ENCODE assay signal across 20 cellular contexts in genomic region chr5:104223885-104224773, GRCh38.
DNase-seq lines count a peak whose midpoint lies in the region; ATAC-seq and TF ChIP-seq lines count a peak whose summit lies in the region.
"Had no signal": no experiment of that assay in that cellular context is flagged by ENCODE, and none has a peak within 500 bp of the region (broad histone marks: within the 10 kb centered on the region; RNA-seq: fewer than 3 reads in every experiment).

No MANE protein-coding gene starts in this region.

- DNase-seq in Right ventricle myocardium superior (peak; percentile 30), left ventricle myocardium inferior (no peak), RWPE2 (ENCODE audit: low spot score) (no peak), sciatic nerve (ENCODE audit: low spot score) (no peak), AG08396 (ENCODE audit: low spot score) (no peak), NCI-H226 (no peak), SW480 (ENCODE audit: low spot score) (no peak)
- DNase-seq: CD4-positive, alpha-beta T cell; DMS79; GF-D8; NCI-H1092 treated with DMSO at 0.1 percent for 48 hours; NCI-H1436; NCI-H1930; NCI-H446 treated with DMSO at 0.1 percent for 48 hours; NCI-H526; NCI-H82; NK-92 treated with Interleukin-12 subunit alpha and Interleukin-12 subunit beta, amount 100 ng/mL, for 24 hours; PC-3; SHP77 had no signal

- no peak overlapping the region for H3K4me3 ChIP-seq in left ventricle myocardium inferior
- no peak overlapping the region for H3K4me3 ChIP-seq in RWPE2 (ENCODE audit: severe bottlenecking)
- H3K4me3 ChIP-seq: BLaER1 had no signal

- ATAC-seq in Right ventricle myocardium superior (ENCODE audit: poor library complexity): no peak
- ATAC-seq in RWPE2 (ENCODE audit: low read depth): peak; percentile 21; the same call in 1 of the 3 replicates
- ATAC-seq in sciatic nerve: peak; percentile 20
- ATAC-seq: PC-3 had no signal

- H3K36me3 ChIP-seq in left ventricle myocardium inferior (no peaks in the 10 kb centered on the region), RWPE2 (ENCODE audit: low read depth) (no peaks in the 10 kb centered on the region)
- H3K36me3 ChIP-seq: BLaER1 had no signal

- H3K27me3 ChIP-seq in left ventricle myocardium inferior (ENCODE audit: low read depth) (no peaks in the 10 kb centered on the region), RWPE2 (ENCODE audit: insufficient read depth, poor library complexity, severe bottlenecking) (peaks cover 3% of the 10 kb centered on the region)
- H3K27me3 ChIP-seq: BLaER1 had no signal

- H3K9me3 ChIP-seq in left ventricle myocardium inferior (replicated peaks) (no peaks in the 10 kb centered on the region), RWPE2 (ENCODE audit: severe bottlenecking) (no peaks in the 10 kb centered on the region)
- H3K9me3 ChIP-seq: BLaER1 had no signal

- intact Hi-C loops in Right ventricle myocardium superior (cut with DNase I): no loop called here
- intact Hi-C loops in left ventricle myocardium inferior (cut with micrococcal nuclease): no loop called here
- intact Hi-C loops in sciatic nerve (cut with DNase I): no loop called here

- H3K27ac ChIP-seq in left ventricle myocardium inferior (replicated peaks) (no peak overlapping the region), RWPE2 (ENCODE audit: poor library complexity, severe bottlenecking) (no peak overlapping the region)
- H3K27ac ChIP-seq: BLaER1 had no signal

- no peaks in the 10 kb centered on the region for H3K4me1 ChIP-seq in left ventricle myocardium inferior
- no peaks in the 10 kb centered on the region for H3K4me1 ChIP-seq in RWPE2 (ENCODE audit: insufficient read depth, poor library complexity, severe bottlenecking)
- H3K4me1 ChIP-seq: BLaER1 had no signal

- TF ChIP-seq CTCF in left ventricle myocardium inferior (IDR thresholded peaks at IDR 0.05; ENCODE audit: borderline replicate concordance) (no peak), RWPE2 (IDR thresholded peaks at IDR 0.05; ENCODE audit: poor library complexity, severe bottlenecking) (no peak)
